ENCODE assay signal across 1 cellular context in genomic region chr1:198497326-198498220, GRCh38.
TF ChIP-seq lines count a peak whose summit lies in the region.

No MANE protein-coding gene starts in this region.

TF ChIP-seq in GM23338, 12 proteins besides CTCF, POLR2A, EP300 and RAD21 (continued from another document):
- TF ChIP-seq ETS1 (IDR thresholded peaks at IDR 0.05) (no peak), ZNF462 (CRISPR knock-in tag; IDR thresholded peaks at IDR 0.05) (no peak)
TF ChIP-seq in GM23338: peak in this region for 0.
